27 cellular contexts compared by ENCODE assay signal in the genomic region with DNA sequence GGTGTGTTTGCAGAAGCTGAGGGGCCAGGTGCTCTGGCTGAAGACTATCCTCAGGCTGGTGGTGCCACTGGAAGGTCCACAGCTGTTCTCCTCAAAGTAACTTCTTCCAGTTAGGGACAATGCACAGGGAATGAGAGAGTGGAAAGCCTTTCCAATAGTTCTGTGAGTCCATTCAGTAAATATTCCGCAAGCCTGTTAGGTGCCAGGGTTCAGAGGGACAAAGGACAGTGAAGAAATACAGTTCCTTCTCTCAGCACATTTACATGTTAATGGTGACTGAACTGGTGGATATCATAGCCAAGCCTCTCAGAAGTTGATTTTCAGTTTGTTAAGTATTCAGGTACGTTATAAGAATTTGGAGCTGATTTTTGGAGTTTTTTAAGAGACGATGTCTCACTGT.
DNase-seq lines count a peak whose midpoint lies in the region; ATAC-seq, FAIRE-seq and TF ChIP-seq lines count a peak whose summit lies in the region.
"Had no signal": no experiment of that assay in that cellular context is flagged by ENCODE, and none has a peak within 500 bp of the region (broad histone marks: within the 10 kb centered on the region; RNA-seq: fewer than 3 reads in every experiment).

No MANE protein-coding gene starts in this region.

- peaks cover 10% of the 10 kb centered on the region for H3K4me1 ChIP-seq in HepG2 (ENCODE audit: insufficient read depth, low read length)
- peaks cover 0 to 5% (median 0%) of the 10 kb centered on the region in 4 donors for H3K4me1 ChIP-seq in right lobe of liver
- H3K4me1 ChIP-seq: A549, BE2C had no signal

- H3K4me3 ChIP-seq in HepG2 (replicated peaks in 1 of 3; ENCODE audit: insufficient read depth in 1 of 3, low read depth in 2 of 3, low read length in 3 of 3) (no peak overlapping the region), right lobe of liver (no peak overlapping the region)
- H3K4me3 ChIP-seq: A549, BLaER1, GM12878 had no signal

- H3K4me3 Mint-ChIP-seq in WTC11: no peak overlapping the region
- H3K4me3 Mint-ChIP-seq: CD14-positive monocyte; CD4-positive, alpha-beta memory T cell; CD4-positive, CD25-positive, alpha-beta regulatory T cell; CD8-positive, alpha-beta memory T cell had no signal

- no TSS peak for BruUV-seq in HepG2 (replicated peaks; lab: Mats Ljungman, UMichigan)

- peak overlapping the region; percentile 24; the same call in 1 of the 2 replicates for H3K4me2 ChIP-seq in HepG2 (ENCODE audit: low read depth, low read length)
- H3K4me2 ChIP-seq: A549, BLaER1 had no signal

- peaks cover 8% of the 10 kb centered on the region; the same call in 1 of the 2 replicates for H3K9me3 Mint-ChIP-seq in WTC11

- H3K27ac ChIP-seq in HepG2 (ENCODE audit: extremely low read length, insufficient read depth, low read length) (peak overlapping the region; percentile 66), right lobe of liver (no peak overlapping the region)
- H3K27ac ChIP-seq: 22Rv1, A549, BLaER1 had no signal

- in situ Hi-C loops in HepG2 (cut with HindIII; ENCODE audit: extremely low pct_ligation_motif_present, low pct_unique_long_range_greater_than_20kb): no loop called here

- CTCF ChIA-PET in WTC11 (lab: Charles Lee) (interaction anchor here (0.6 to 0.8 kb wide), 2 partner anchors 17 to 41 kb away, joined by 3 to 7 read pairs; no protein-coding TSS in a partner anchor), HepG2 (lab: Yijun Ruan, JAX; ENCODE audit: low intra/inter-chr PET ratio, low total read pairs) (no interaction called here)

- TF ChIP-seq EP300 in HepG2 (IDR thresholded peaks at IDR 0.05; ENCODE audit: low read depth in 2 of 2, low read length in 2 of 2): no peak
- no peak for TF ChIP-seq EP300 in HepG2 (CRISPR knock-in tag; IDR thresholded peaks at IDR 0.05; ENCODE audit: borderline replicate concordance)

- H3K4me1 Mint-ChIP-seq in WTC11: peaks cover 8% of the 10 kb centered on the region
- H3K4me1 Mint-ChIP-seq: CD14-positive monocyte; CD8-positive, alpha-beta memory T cell had no signal

- ATAC-seq in WTC11: no peak
- ATAC-seq in HepG2: peak; percentile 96
- peak; percentile 67 to 99 (median 86) for ATAC-seq in right lobe of liver
- ATAC-seq in HG03520 (IDR thresholded peaks at IDR 0.05; ENCODE audit: unreplicated experiment): no peak
- no peak for ATAC-seq in HG02840 (IDR thresholded peaks at IDR 0.05; ENCODE audit: low FRiP score, unreplicated experiment)
- ATAC-seq: A549, GM12878 had no signal

- no peak for TF ChIP-seq CTCF in WTC11 (IDR thresholded peaks at IDR 0.05)
- TF ChIP-seq CTCF in HepG2 (CRISPR knock-in tag; IDR thresholded peaks at IDR 0.05): no peak
- no peak for TF ChIP-seq CTCF in right lobe of liver (IDR thresholded peaks at IDR 0.05)

- intact Hi-C loops in HepG2 (cut with micrococcal nuclease; ENCODE audit: unreplicated experiment) (no loop called here), right lobe of liver (cut with DNase I) (no loop called here)

- peak; percentile 11 for FAIRE-seq in H54 (lab: Jason Lieb, UNC)
- FAIRE-seq in HepG2 (lab: Jason Lieb, UNC): peak; percentile 55
- FAIRE-seq: A549, GM12878, GM12892, GM18507 had no signal

- DNase-seq in H54 (ENCODE audit: insufficient read length, low spot score) (no peak), WTC11 (ENCODE audit: low spot score) (no peak), HepG2 (ENCODE audit: low spot score) (peak; percentile 43), right lobe of liver (peak in 1 of 3 donors; percentile 55), NCI-H526 (lab: John Stamatoyannopoulos, UW) (no peak)
- DNase-seq: BE2C; C1 segment of cervical spinal cord; CD4-positive, alpha-beta memory T cell; CD4-positive, CD25-positive, alpha-beta regulatory T cell; CD8-positive, alpha-beta memory T cell; COR-L47; DMS 273 treated with DMSO at 0.1 percent for 48 hours; DMS153; DMS53; DMS79; DND-41; EL; GDM1 had no signal

- POLR2A ChIA-PET in WTC11 (lab: Charles Lee) (no interaction called here), HepG2 (lab: Yijun Ruan, JAX) (no interaction called here)

- H3K9me3 ChIP-seq in HepG2 (ENCODE audit: low read length): no peaks in the 10 kb centered on the region
- H3K9me3 ChIP-seq in right lobe of liver: no peaks in the 10 kb centered on the region
- H3K9me3 ChIP-seq: A549, BE2C had no signal

- H3K36me3 ChIP-seq in HepG2 (replicated peaks in 1 of 2; ENCODE audit: control insufficient read depth in 1 of 2, insufficient read depth in 2 of 2, low read length in 2 of 2): 0 out of 5 replicates have a peak, but pooled peaks cover 0 to 3% of the 10 kb centered on the region in 2 experiments
- no peaks in the 10 kb centered on the region for H3K36me3 ChIP-seq in right lobe of liver
- H3K36me3 ChIP-seq: BE2C had no signal

- no peaks in the 10 kb centered on the region for H3K27me3 ChIP-seq in HepG2 (ENCODE audit: control insufficient read depth in 1 of 2, insufficient read depth in 2 of 2, low read length in 2 of 2)
- H3K27me3 ChIP-seq in right lobe of liver: no peaks in the 10 kb centered on the region
- H3K27me3 ChIP-seq: BE2C, BLaER1 had no signal

- H3K79me2 ChIP-seq in HepG2 (ENCODE audit: insufficient read depth, low read length): no peaks in the 10 kb centered on the region

- TF ChIP-seq RAD21 in HepG2 (CRISPR knock-in tag; IDR thresholded peaks at IDR 0.05): no peak

- H2AFZ ChIP-seq in HepG2 (ENCODE audit: low read length): no peak overlapping the region

- peak overlapping the region; percentile 22; the same call in 1 of the 2 replicates for H3K9ac ChIP-seq in HepG2 (ENCODE audit: insufficient read depth, low read depth, low read length)
- H3K9ac ChIP-seq: BLaER1 had no signal

- H3K36me3 Mint-ChIP-seq in WTC11: peaks cover 9% of the 10 kb centered on the region

- WGBS in HepG2 (ENCODE audit: low lambda C conversion rate): 81% methylated on average over 3 of the region's 3 CpGs
- WGBS in right lobe of liver (ENCODE audit: insufficient coverage, low coverage, low lambda C conversion rate, missing lambda C conversion rate): 62% methylated on average over 3 of the region's 3 CpGs

- 0 out of 2 replicates have a peak overlapping the region, but pooled peaks have one; percentile 30 for H3K27ac Mint-ChIP-seq in WTC11
- H3K27ac Mint-ChIP-seq: CD14-positive monocyte; CD4-positive, alpha-beta memory T cell; CD4-positive, CD25-positive, alpha-beta regulatory T cell had no signal

- TF ChIP-seq POLR2A in H54 (IDR thresholded peaks at IDR 0.05; ENCODE audit: low read depth, low read length) (no peak), HepG2 (IDR thresholded peaks at IDR 0.05; ENCODE audit: insufficient read depth in 1 of 2, low read depth in 2 of 2, low read length in 2 of 2) (no peak), right lobe of liver (IDR thresholded peaks at IDR 0.05) (no peak)

- H4K20me1 ChIP-seq in HepG2 (ENCODE audit: insufficient read depth, low read length): no peaks in the 10 kb centered on the region
- H4K20me1 ChIP-seq: BLaER1 had no signal

- no peaks in the 10 kb centered on the region for H3K27me3 Mint-ChIP-seq in WTC11 (ENCODE audit: low read depth)
- H3K27me3 Mint-ChIP-seq: CD4-positive, alpha-beta memory T cell; CD4-positive, CD25-positive, alpha-beta regulatory T cell; CD8-positive, alpha-beta memory T cell had no signal

TF ChIP-seq in WTC11, 78 proteins besides CTCF, POLR2A, EP300 and RAD21:
- TF ChIP-seq NFE2L1 (CRISPR knock-in tag; IDR thresholded peaks at IDR 0.05) (no peak), SP1 (CRISPR knock-in tag; conservative IDR thresholded peaks at IDR 0.05) (no peak), SMAD4 (CRISPR knock-in tag; IDR thresholded peaks at IDR 0.05) (no peak), NR2C2 (CRISPR knock-in tag; IDR thresholded peaks at IDR 0.05) (no peak)
- TF ChIP-seq, protein P1, sequence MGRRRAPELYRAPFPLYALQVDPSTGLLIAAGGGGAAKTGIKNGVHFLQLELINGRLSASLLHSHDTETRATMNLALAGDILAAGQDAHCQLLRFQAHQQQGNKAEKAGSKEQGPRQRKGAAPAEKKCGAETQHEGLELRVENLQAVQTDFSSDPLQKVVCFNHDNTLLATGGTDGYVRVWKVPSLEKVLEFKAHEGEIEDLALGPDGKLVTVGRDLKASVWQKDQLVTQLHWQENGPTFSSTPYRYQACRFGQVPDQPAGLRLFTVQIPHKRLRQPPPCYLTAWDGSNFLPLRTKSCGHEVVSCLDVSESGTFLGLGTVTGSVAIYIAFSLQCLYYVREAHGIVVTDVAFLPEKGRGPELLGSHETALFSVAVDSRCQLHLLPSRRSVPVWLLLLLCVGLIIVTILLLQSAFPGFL (CRISPR knock-in tag; IDR thresholded peaks at IDR 0.05; ENCODE audit: borderline replicate concordance): no peak

TF ChIP-seq in HepG2, 621 proteins besides CTCF, POLR2A, EP300 and RAD21 (continues in another document):
- peak; percentile 50; the same call in 1 of the 2 replicates for TF ChIP-seq ZNF292 (CRISPR knock-in tag; IDR thresholded peaks at IDR 0.05; ENCODE audit: borderline replicate concordance, low read depth)
- TF ChIP-seq CEBPB (IDR thresholded peaks at IDR 0.05; ENCODE audit: borderline replicate concordance, low read depth, low read length): peak; percentile 67
- TF ChIP-seq ZNF720 (CRISPR knock-in tag; IDR thresholded peaks at IDR 0.05): no peak
- TF ChIP-seq CEBPG (CRISPR knock-in tag; IDR thresholded peaks at IDR 0.05): peak; percentile 45; the same call in 1 of the 2 replicates
- peak; percentile 68 for TF ChIP-seq HNF4A (CRISPR knock-in tag; IDR thresholded peaks at IDR 0.05)
- no peak for TF ChIP-seq ZSCAN29 (CRISPR knock-in tag; conservative IDR thresholded peaks at IDR 0.05)
- TF ChIP-seq ATRX (CRISPR knock-in tag; IDR thresholded peaks at IDR 0.05; ENCODE audit: borderline replicate concordance): no peak
- no peak for TF ChIP-seq ZKSCAN1 (IDR thresholded peaks at IDR 0.05; ENCODE audit: low read length)
- no peak for TF ChIP-seq ELF1 (CRISPR knock-in tag; IDR thresholded peaks at IDR 0.05)
- no peak for TF ChIP-seq ZNF367 (CRISPR knock-in tag; IDR thresholded peaks at IDR 0.05; ENCODE audit: borderline replicate concordance)
- TF ChIP-seq NCOR1 (IDR thresholded peaks at IDR 0.05; ENCODE audit: borderline replicate concordance, low read length): 0 out of 2 replicates have a peak, but pooled peaks have one; percentile 25
- no peak for TF ChIP-seq ZNF644 (CRISPR knock-in tag; IDR thresholded peaks at IDR 0.05; ENCODE audit: low read depth)
- no peak for TF ChIP-seq EZH2 (conservative IDR thresholded peaks at IDR 0.05; ENCODE audit: low read depth, low read length)

Comparison
In these comparisons a context has a peak if more than half of its experiments do, and no peak if none do; other contexts are left out.
1. ATAC-seq: peak in HepG2 (single experiment) and right lobe of liver (4 of 4); none in WTC11 (single experiment), HG03520 (single experiment) and HG02840 (single experiment).